Comparison of ENCODE assay signal across 11 cellular contexts in genomic region chr13:113860579-113861432, GRCh38. TPM values are rescaled to one million over a fixed set of nuclear protein-coding genes. Genes with fewer than 3 reads are reported as not detected.
DNase-seq lines count a peak whose midpoint lies in the region; ATAC-seq, FAIRE-seq and TF ChIP-seq lines count a peak whose summit lies in the region.
"Had no signal": no experiment of that assay in that cellular context is flagged by ENCODE, and none has a peak within 500 bp of the region (broad histone marks: within the 10 kb centered on the region; RNA-seq: fewer than 3 reads in every experiment).

No MANE protein-coding gene starts in this region.

- peaks cover 14% of the 10 kb centered on the region for H3K36me3 Mint-ChIP-seq in astrocyte (ENCODE audit: low read depth, unreplicated experiment)

- in situ Hi-C loops in IMR-90 (cut with MboI; ENCODE audit: low sequenced_read_pairs), result no loop called here

- peak overlapping the region; percentile 55 for H3K56ac ChIP-seq in IMR-90 (ENCODE audit: extremely low read depth, insufficient read depth, low read length)

- H2AK9ac ChIP-seq in IMR-90 (replicated peaks; ENCODE audit: low read depth, low read length, poor library complexity), result peak overlapping the region; percentile 97

- H3K9ac ChIP-seq in IMR-90 (ENCODE audit: low read depth, low read length) (peak overlapping the region; percentile 97), astrocyte (ENCODE audit: low read length) (peak overlapping the region; percentile 38), iPS-20b (ENCODE audit: low read depth, low read length) (peak overlapping the region; percentile 84), smooth muscle cell (ENCODE audit: low read depth) (no peak overlapping the region)

- POLR2A ChIA-PET in IMR-90 (lab: Charles Lee; ENCODE audit: unreplicated experiment), result no interaction called here

- DNase-seq in IMR-90 (no peak), astrocyte (ENCODE audit: low read depth) (no peak), smooth muscle cell (lab: John Stamatoyannopoulos, UW; ENCODE audit: unreplicated experiment) (no peak), NCI-H446 (lab: John Stamatoyannopoulos, UW) (no peak), CD1c-positive myeloid dendritic cell (ENCODE audit: extremely low spot score) (no peak), NCI-H1436 (lab: John Stamatoyannopoulos, UW) (no peak)
- DNase-seq: MV-4-11 had no signal

- TF ChIP-seq POLR2A in IMR-90 (IDR thresholded peaks at IDR 0.05; ENCODE audit: low read depth, low read length), result no peak

- H3K27me3 ChIP-seq in IMR-90 (ENCODE audit: control insufficient read depth, insufficient read depth, low read length), result no peaks in the 10 kb centered on the region
- H3K27me3 ChIP-seq in astrocyte (ENCODE audit: insufficient read depth, low read length), result no peaks in the 10 kb centered on the region
- H3K27me3 ChIP-seq in iPS-20b (ENCODE audit: insufficient read depth, low read length), result peaks cover 35% of the 10 kb centered on the region
- peaks cover 13% of the 10 kb centered on the region for H3K27me3 ChIP-seq in smooth muscle cell (ENCODE audit: low read depth)
- H3K27me3 ChIP-seq: adrenal gland had no signal

- no peak for TF ChIP-seq CTCF in IMR-90 (conservative IDR thresholded peaks at IDR 0.05; ENCODE audit: low read depth, low read length)
- TF ChIP-seq CTCF in astrocyte (IDR thresholded peaks at IDR 0.05; ENCODE audit: insufficient read depth, low read depth, low read length), result no peak
- TF ChIP-seq CTCF in smooth muscle cell (IDR thresholded peaks at IDR 0.05; ENCODE audit: borderline replicate concordance, insufficient read depth, poor library complexity, severe bottlenecking), result no peak

- peaks cover 85% of the 10 kb centered on the region for H3K79me2 ChIP-seq in astrocyte (ENCODE audit: insufficient read depth, low read length)
- no peaks in the 10 kb centered on the region for H3K79me2 ChIP-seq in smooth muscle cell (ENCODE audit: low read depth)

- intact Hi-C loops in IMR-90 (cut with micrococcal nuclease), result loop anchor here (5.0 kb wide), 2 partner anchors 86 to 366 kb away; no protein-coding TSS in a partner anchor

- H3K4me3 ChIP-seq in IMR-90 (ENCODE audit: insufficient read depth, low read depth, low read length), result peak overlapping the region; percentile 93; the same call in 1 of the 2 replicates
- H3K4me3 ChIP-seq in astrocyte (ENCODE audit: insufficient read depth, low read depth, low read length), result no peak overlapping the region
- peak overlapping the region; percentile 50; the same call in 1 of the 2 replicates for H3K4me3 ChIP-seq in iPS-20b (ENCODE audit: low read length)
- no peak overlapping the region for H3K4me3 ChIP-seq in smooth muscle cell
- H3K4me3 ChIP-seq: adrenal gland had no signal

- peak overlapping the region; percentile 89 for H3K4ac ChIP-seq in IMR-90 (ENCODE audit: low read depth, low read length)

- peaks cover 14 to 67% of the 10 kb centered on the region in 2 experiments for H3K79me1 ChIP-seq in IMR-90 (ENCODE audit: low read depth in 1 of 2, low read length in 2 of 2)

- H3K14ac ChIP-seq in IMR-90 (replicated peaks; ENCODE audit: low read depth, low read length), result peak overlapping the region; percentile 89

- peak overlapping the region; percentile 100 for H2BK5ac ChIP-seq in IMR-90 (ENCODE audit: low read depth, low read length, poor library complexity, severe bottlenecking)

- no peaks in the 10 kb centered on the region for H3K27me3 Mint-ChIP-seq in astrocyte (ENCODE audit: low read depth, unreplicated experiment)

- peak overlapping the region; percentile 86 for H2AK5ac ChIP-seq in IMR-90 (ENCODE audit: low read depth, low read length)

- H2AFZ ChIP-seq in IMR-90 (replicated peaks; ENCODE audit: low read length, poor library complexity) (peak overlapping the region; percentile 45), astrocyte (ENCODE audit: low read depth, low read length) (no peak overlapping the region), smooth muscle cell (ENCODE audit: low read depth) (no peak overlapping the region)

- peak overlapping the region; percentile 37; the same call in 1 of the 2 replicates for H2BK120ac ChIP-seq in IMR-90 (ENCODE audit: low read depth, low read length)

- H3K9me3 ChIP-seq in IMR-90 (ENCODE audit: control insufficient read depth, insufficient read depth, low read length) (no peaks in the 10 kb centered on the region), astrocyte (ENCODE audit: insufficient read depth, low read depth, low read length) (no peaks in the 10 kb centered on the region), iPS-20b (ENCODE audit: insufficient read depth, low read depth, low read length) (no peaks in the 10 kb centered on the region), smooth muscle cell (replicated peaks; ENCODE audit: low read depth) (no peaks in the 10 kb centered on the region)
- H3K9me3 ChIP-seq: adrenal gland had no signal

- CTCF ChIA-PET in IMR-90 (lab: Yijun Ruan, JAX), result no interaction called here

- peaks cover 27% of the 10 kb centered on the region for H3K9me1 ChIP-seq in IMR-90 (ENCODE audit: insufficient read depth, low read length)

- peak overlapping the region; percentile 28 to 83; a peak in 3 of 4 replicates for H4K8ac ChIP-seq in IMR-90 (ENCODE audit: low read depth in 2 of 2, low read length in 2 of 2)

- H2BK20ac ChIP-seq in IMR-90 (ENCODE audit: low read depth, low read length), result peak overlapping the region; percentile 26; the same call in 1 of the 2 replicates

- H3K4me2 ChIP-seq in IMR-90 (ENCODE audit: low read depth, low read length) (peak overlapping the region; percentile 83), astrocyte (ENCODE audit: low read length) (peak overlapping the region; percentile 90), smooth muscle cell (peak overlapping the region; percentile 26)

- peak overlapping the region; percentile 46 for H4K5ac ChIP-seq in IMR-90 (ENCODE audit: low read depth, low read length)

- peak overlapping the region; percentile 96 for H3K4me3 Mint-ChIP-seq in astrocyte (ENCODE audit: unreplicated experiment)

- no peak for FAIRE-seq in astrocyte (lab: Jason Lieb, UNC)
- FAIRE-seq: GM12891 had no signal

- H3K36me3 ChIP-seq in IMR-90 (ENCODE audit: control insufficient read depth, insufficient read depth, low read length) (peaks cover 26% of the 10 kb centered on the region), astrocyte (ENCODE audit: insufficient read depth, low read length) (peaks cover 18% of the 10 kb centered on the region), iPS-20b (ENCODE audit: insufficient read depth, low read depth, low read length) (peaks cover 9% of the 10 kb centered on the region; the same call in 1 of the 2 replicates), smooth muscle cell (ENCODE audit: low read depth) (no peaks in the 10 kb centered on the region)
- H3K36me3 ChIP-seq: adrenal gland had no signal

- H4K91ac ChIP-seq in IMR-90 (ENCODE audit: insufficient read depth, low read depth, low read length), result peak overlapping the region; percentile 84

- H3F3A ChIP-seq in smooth muscle cell (ENCODE audit: low read depth), result peaks cover 3% of the 10 kb centered on the region

- no TSS peak for BruUV-seq in IMR-90 (replicated peaks; lab: Mats Ljungman, UMichigan)

- H3K23ac ChIP-seq in IMR-90 (ENCODE audit: low read depth, low read length), result peak overlapping the region; percentile 83

- H3K4me1 ChIP-seq in IMR-90 (ENCODE audit: control insufficient read depth, insufficient read depth, low read length) (peaks cover 37% of the 10 kb centered on the region), astrocyte (ENCODE audit: insufficient read depth, low read length) (peaks cover 44% of the 10 kb centered on the region), iPS-20b (ENCODE audit: insufficient read depth, low read length) (peaks cover 40% of the 10 kb centered on the region; the same call in 1 of the 2 replicates), smooth muscle cell (ENCODE audit: low read depth) (peaks cover 39% of the 10 kb centered on the region)

- no peak for TF ChIP-seq RAD21 in IMR-90 (IDR thresholded peaks at IDR 0.05; ENCODE audit: low read length)

- H3K27ac Mint-ChIP-seq in astrocyte (ENCODE audit: unreplicated experiment), result peak overlapping the region; percentile 89

- WGBS in IMR-90 (ENCODE audit: extremely low coverage in 2 of 2, insufficient read length in 1 of 2), 2 experiments, result 46% methylated on average over 7 of the region's 16 CpGs; no CpG with 5 or more reads in 1 of the 2 experiments
- 55% methylated on average over 16 of the region's 16 CpGs for WGBS in smooth muscle cell (ENCODE audit: low lambda C conversion rate)

- ATAC-seq in IMR-90 (ENCODE audit: low read depth) (peak; percentile 9), GM21367 (IDR thresholded peaks at IDR 0.05; ENCODE audit: unreplicated experiment) (no peak)

- H3K27ac ChIP-seq in IMR-90 (ENCODE audit: insufficient read depth, low read length) (peak overlapping the region; percentile 97), astrocyte (ENCODE audit: low read depth, low read length) (no peak overlapping the region), iPS-20b (ENCODE audit: low read length) (peak overlapping the region; percentile 99), smooth muscle cell (ENCODE audit: low read depth) (no peak overlapping the region)

- peaks cover 69% of the 10 kb centered on the region for H4K20me1 ChIP-seq in IMR-90 (ENCODE audit: insufficient read depth, low read length)
- H4K20me1 ChIP-seq in astrocyte (ENCODE audit: insufficient read depth, low read length), result peaks cover 67% of the 10 kb centered on the region
- peaks cover 61% of the 10 kb centered on the region for H4K20me1 ChIP-seq in smooth muscle cell (ENCODE audit: low read depth)

- H3K18ac ChIP-seq in IMR-90 (ENCODE audit: low read depth, low read length), result peak overlapping the region; percentile 20

- H3K4me1 Mint-ChIP-seq in astrocyte (ENCODE audit: low read depth, unreplicated experiment), result peaks cover 47% of the 10 kb centered on the region

- dilution Hi-C loops in IMR-90 (cut with HindIII; ENCODE audit: low sequenced_read_pairs, unreplicated experiment), result no loop called here

- 0 out of 3 replicates have a peak overlapping the region, but pooled peaks have one; percentile 22 for H2BK15ac ChIP-seq in IMR-90 (ENCODE audit: low read depth, low read length)

- H3K9me3 Mint-ChIP-seq in astrocyte (ENCODE audit: unreplicated experiment), result no peaks in the 10 kb centered on the region

TF ChIP-seq in IMR-90, 13 proteins besides CTCF, POLR2A, EP300 and RAD21 (continues in another document):
- peak; percentile 31; the same call in 1 of the 2 replicates for TF ChIP-seq MAZ (IDR thresholded peaks at IDR 0.05; ENCODE audit: borderline replicate concordance, low read depth, low read length)

RNA-seq across cellular contexts. Expression of gene GAS6, which starts 3.1 kb away (rescaled TPM):
- total RNA-seq in IMR-90 (2012; rRNA removed) (212 and 220 TPM in 2 replicates), astrocyte (252 and 287 TPM in 2 replicates), smooth muscle cell (21.7 and 25.6 TPM in 2 replicates)
- polyA plus RNA-seq in IMR-90 (2012; rRNA removed) (795 and 823 TPM in 2 replicates), smooth muscle cell (45.2 and 58.5 TPM in 2 replicates)
- polyA plus RNA-seq in IMR-90 (2012; cell fraction: cytosol; rRNA removed), result 1,010 and 1,498 TPM in 2 replicates
- 1,145 and 2,216 TPM in 2 replicates for polyA plus RNA-seq in IMR-90 (2012; cell fraction: nucleus; rRNA removed; ENCODE audit: low replicate concordance)

Comparison
In these comparisons a context has a peak if more than half of its experiments do, and no peak if none do; other contexts are left out.
1. H3K27ac ChIP-seq: peak in IMR-90 (single experiment) and iPS-20b (single experiment); none in astrocyte (single experiment) and smooth muscle cell (single experiment).
2. H3K4me2 ChIP-seq: peak in every context shown above with its lines; median percentile 90 in astrocyte; 83 in IMR-90; 26 in smooth muscle cell.
3. H3K4me3 ChIP-seq: peak in IMR-90 (single experiment) and iPS-20b (single experiment); none in astrocyte (single experiment) and smooth muscle cell (single experiment).